ENCODE assay signal across 8 cellular contexts in the genomic region with DNA sequence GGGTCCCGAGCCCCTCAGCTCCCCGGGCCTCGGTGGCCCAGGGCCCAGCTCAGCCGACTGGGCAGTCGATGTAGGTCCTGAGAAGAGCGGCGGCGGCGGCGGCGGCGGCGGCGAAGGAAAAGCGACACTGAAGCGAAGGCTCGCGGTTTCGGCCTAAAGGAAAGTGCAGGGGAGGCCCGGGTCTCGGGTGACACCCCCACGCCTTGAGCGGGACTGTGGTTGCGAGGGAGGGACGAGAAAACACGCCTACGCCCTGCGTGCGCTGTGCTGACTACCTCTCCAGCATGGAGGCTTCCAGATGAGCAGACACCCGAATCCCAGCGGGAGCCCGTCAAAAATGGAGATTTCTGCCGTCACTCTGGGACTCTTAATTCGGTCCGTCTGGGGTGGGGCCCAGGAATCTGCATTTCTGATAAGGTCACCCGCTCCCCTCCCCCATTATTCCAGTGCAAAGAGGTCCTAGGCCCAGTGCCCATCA. TPM values are rescaled to one million over a fixed set of nuclear protein-coding genes. Genes with fewer than 3 reads are reported as not detected.
DNase-seq lines count a peak whose midpoint lies in the region; ATAC-seq, FAIRE-seq and TF ChIP-seq lines count a peak whose summit lies in the region.

No MANE protein-coding gene starts in this region.

- TF ChIP-seq POLR2A in NB4 (IDR thresholded peaks at IDR 0.05; ENCODE audit: extremely low read depth, insufficient read length) = peak; percentile 54

- ATAC-seq in HG02571 (IDR thresholded peaks at IDR 0.05; ENCODE audit: unreplicated experiment) (peak; percentile 19), sciatic nerve (peak; percentile 60)

- H3K9me3 ChIP-seq in ascending aorta = no peaks in the 10 kb centered on the region

- TF ChIP-seq CTCF in GM12865 (IDR thresholded peaks at IDR 0.05; ENCODE audit: insufficient read depth, low read depth, low read length, missing control alignments) (no peak), NB4 (IDR thresholded peaks at IDR 0.05; ENCODE audit: low read depth, low read length) (no peak), ascending aorta (IDR thresholded peaks at IDR 0.05) (no peak), D721Med (IDR thresholded peaks at IDR 0.05; ENCODE audit: insufficient read depth, missing control alignments) (no peak)

- H3K4me1 ChIP-seq in ascending aorta = peaks cover 0 to 21% of the 10 kb centered on the region in 2 donors

- H3K36me3 ChIP-seq in ascending aorta = no peaks in the 10 kb centered on the region

- no peaks in the 10 kb centered on the region for H3K27me3 ChIP-seq in ascending aorta

- FAIRE-seq in D721Med (lab: Jason Lieb, UNC) = no peak

- H3K27ac ChIP-seq in ascending aorta = peak overlapping the region; percentile 92 to 100

- H3K4me3 ChIP-seq in GM12865 (ENCODE audit: low read depth, low read length) (peak overlapping the region; percentile 58), NB4 (ENCODE audit: low read depth, low read length) (peak overlapping the region; percentile 71), ascending aorta (peak overlapping the region; percentile 73 to 91)

- intact Hi-C loops in ascending aorta (cut with DNase I) (loop anchor here (2.0 to 10.0 kb wide), 7 partner anchors 31 to 1013 kb away; partner anchors contain the start of genes BCAR3, CCDC18, DIPK1A and DNTTIP2), sciatic nerve (cut with DNase I) (loop anchor here (10.0 kb wide), 1 partner anchor 223 kb away; no protein-coding TSS in a partner anchor)

- peak; percentile 72 for DNase-seq in GM12865 (ENCODE audit: low read depth)
- DNase-seq in NB4 (ENCODE audit: low read depth) = peak; percentile 79
- DNase-seq in T-helper 2 cell = peak; percentile 36 to 77 (median 68)
- peak; percentile 23 to 81 for DNase-seq in ascending aorta (ENCODE audit: low spot score in 2 of 2)
- DNase-seq in hippocampal formation (lab: John Stamatoyannopoulos, UW) = peak; percentile 46 to 60
- DNase-seq in sciatic nerve (ENCODE audit: low spot score) = peak; percentile 83
- no peak for DNase-seq in D721Med (ENCODE audit: insufficient read length, low spot score)

RNA-seq across cellular contexts. Expression of gene DNTTIP2, which starts 31.2 kb away (rescaled TPM):
- total RNA-seq in ascending aorta (27.1 TPM), sciatic nerve (52.1 TPM)
